In the genomic region with DNA sequence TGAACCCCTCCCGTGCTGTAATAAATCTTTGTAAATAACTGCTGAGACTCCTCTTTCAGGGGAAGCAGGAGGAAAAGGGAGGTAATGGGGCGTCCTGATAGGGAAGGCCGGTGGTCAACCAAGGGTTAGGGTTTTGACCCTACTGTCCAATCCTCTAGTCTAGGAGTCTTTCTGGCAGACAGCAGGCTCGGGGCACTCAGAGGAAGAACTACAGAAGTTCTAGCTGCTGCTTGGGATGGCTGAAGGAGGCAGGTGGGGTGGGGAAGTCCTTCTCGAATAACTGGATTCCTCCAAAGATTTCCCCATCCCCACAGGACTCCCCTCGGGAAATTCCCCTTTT, we compare ENCODE assay signal across 8 cellular contexts. TPM values are rescaled to one million over a fixed set of nuclear protein-coding genes. Genes with fewer than 3 reads are reported as not detected.
DNase-seq lines count a peak whose midpoint lies in the region; ATAC-seq and TF ChIP-seq lines count a peak whose summit lies in the region.

No MANE protein-coding gene starts in this region.

- H3K4me3 ChIP-seq in Panc1 (ENCODE audit: low read depth in 2 of 2, low read length in 2 of 2) (peak overlapping the region; percentile 83), esophagus muscularis mucosa (peak overlapping the region; percentile 78 to 95 (median 90))

- CTCF ChIA-PET in Panc1 (lab: Charles Lee), result no interaction called here

- no peaks in the 10 kb centered on the region for H3K9me3 Mint-ChIP-seq in activated naive CD4-positive, alpha-beta T cell treated with anti-CD3 and anti-CD28 coated beads, Interleukin-2, amount 50 U/mL, for 24 hours

- H3K9me3 ChIP-seq in Panc1 (ENCODE audit: control insufficient read depth, insufficient read depth, low read depth, low read length), result no peaks in the 10 kb centered on the region
- H3K9me3 ChIP-seq in esophagus muscularis mucosa, result no peaks in the 10 kb centered on the region

- no peak for DNase-seq in activated naive CD4-positive, alpha-beta T cell treated with Interleukin-2 at 50 U/mL for 16 hours
- DNase-seq in Panc1 (ENCODE audit: low read depth, low spot score) (no peak), esophagus muscularis mucosa (ENCODE audit: extremely low spot score) (no peak), sciatic nerve (ENCODE audit: low spot score) (no peak), NCI-H510A (lab: John Stamatoyannopoulos, UW) (no peak), NCI-H446 treated with DMSO at 0.1 percent for 48 hours (lab: John Stamatoyannopoulos, UW) (no peak), HuH-7.5 (ENCODE audit: low spot score) (no peak)

- TF ChIP-seq POLR2A in esophagus muscularis mucosa (IDR thresholded peaks at IDR 0.05; ENCODE audit: low read depth), result no peak

- no peak for TF ChIP-seq EP300 in esophagus muscularis mucosa (IDR thresholded peaks at IDR 0.05)

- no TSS peak for BruUV-seq in Panc1 (replicated peaks; lab: Mats Ljungman, UMichigan)

- H3K36me3 ChIP-seq in Panc1 (ENCODE audit: control insufficient read depth, insufficient read depth, low read length) (peaks cover 3% of the 10 kb centered on the region; the same call in 1 of the 2 replicates), esophagus muscularis mucosa (no peaks in the 10 kb centered on the region)

- H3K4me1 Mint-ChIP-seq in activated naive CD4-positive, alpha-beta T cell treated with anti-CD3 and anti-CD28 coated beads, Interleukin-2, amount 50 U/mL, for 24 hours, result peaks cover 56% of the 10 kb centered on the region

- POLR2A ChIA-PET in Panc1 (lab: Charles Lee), result no interaction called here

- intact Hi-C loops in Panc1 (cut with micrococcal nuclease; ENCODE audit: unreplicated experiment), result no loop called here
- intact Hi-C loops in esophagus muscularis mucosa (cut with DNase I), result loop anchor here (5.0 kb wide), 2 partner anchors 91 to 116 kb away; no protein-coding TSS in a partner anchor
- intact Hi-C loops in sciatic nerve (cut with DNase I), result no loop called here

- peak; percentile 15 for ATAC-seq in Panc1
- peak; percentile 3 for ATAC-seq in sciatic nerve

- H3K27ac ChIP-seq in Panc1 (ENCODE audit: low read length) (peak overlapping the region; percentile 91), esophagus muscularis mucosa (replicated peaks in 1 of 4) (peak overlapping the region; percentile 83 to 90 (median 89))

- H3K4me3 Mint-ChIP-seq in activated naive CD4-positive, alpha-beta T cell treated with anti-CD3 and anti-CD28 coated beads, Interleukin-2, amount 50 U/mL, for 24 hours, result peak overlapping the region; percentile 98

- peak overlapping the region; percentile 86 for H3K27ac Mint-ChIP-seq in activated naive CD4-positive, alpha-beta T cell treated with anti-CD3 and anti-CD28 coated beads, Interleukin-2, amount 50 U/mL, for 24 hours

- H3K27me3 Mint-ChIP-seq in activated naive CD4-positive, alpha-beta T cell treated with anti-CD3 and anti-CD28 coated beads, Interleukin-2, amount 50 U/mL, for 24 hours, result no peaks in the 10 kb centered on the region

- in situ Hi-C loops in Panc1 (cut with HindIII; ENCODE audit: low pct_unique_long_range_greater_than_20kb, low sequenced_read_pairs), result no loop called here

- peaks cover 58% of the 10 kb centered on the region for H3K4me1 ChIP-seq in Panc1 (ENCODE audit: control insufficient read depth, insufficient read depth, low read length)
- peaks cover 49 to 69% (median 60%) of the 10 kb centered on the region in 4 donors for H3K4me1 ChIP-seq in esophagus muscularis mucosa

- TF ChIP-seq CTCF in Panc1 (IDR thresholded peaks at IDR 0.05) (no peak), esophagus muscularis mucosa (IDR thresholded peaks at IDR 0.05) (no peak)

- H3K27me3 ChIP-seq in Panc1 (ENCODE audit: control insufficient read depth, insufficient read depth, low read length) (no peaks in the 10 kb centered on the region), esophagus muscularis mucosa (peaks cover 0 to 12% (median 0%) of the 10 kb centered on the region in 4 donors)

- WGBS in esophagus muscularis mucosa, result 17% methylated on average over 6 of the region's 6 CpGs

- H3K36me3 Mint-ChIP-seq in activated naive CD4-positive, alpha-beta T cell treated with anti-CD3 and anti-CD28 coated beads, Interleukin-2, amount 50 U/mL, for 24 hours, result peaks cover 4% of the 10 kb centered on the region

RNA-seq across cellular contexts. Expression of a gene that starts 0.4 kb away (rescaled TPM):
- total RNA-seq in Panc1 (2021; ENCODE audit: unreplicated experiment) (44.8 TPM), esophagus muscularis mucosa (10 to 100 TPM; 27.5 to 47.3 (median 38.6) TPM), sciatic nerve (81.8 TPM)
- polyA plus RNA-seq in Panc1 (2012; ENCODE audit: insufficient read length), result 61.7 TPM

RNA-seq across cellular contexts. Expression of a gene that starts 9.8 kb away (rescaled TPM):
- total RNA-seq in Panc1 (2021; ENCODE audit: unreplicated experiment), result 45.7 TPM
- polyA plus RNA-seq in Panc1 (2012; ENCODE audit: insufficient read length), result 80.3 TPM
- 10 to 100 TPM in 2 of 4 donors, 1 to 10 TPM in 2; 4.9 to 14.8 (median 9.8) TPM for total RNA-seq in esophagus muscularis mucosa
- 3.3 TPM for total RNA-seq in sciatic nerve

RNA-seq across cellular contexts. Expression of a gene that starts 28.6 kb away (rescaled TPM):
- total RNA-seq in Panc1 (2021; ENCODE audit: unreplicated experiment) (1.6 TPM), esophagus muscularis mucosa (1 to 10 TPM in 3 of 4 donors, under 1 TPM in 1; 0.99 to 2.1 (median 1.3) TPM), sciatic nerve (2.0 TPM)
- polyA plus RNA-seq in Panc1 (2012; ENCODE audit: insufficient read length), result 3.1 TPM

RNA-seq across cellular contexts. Expression of a gene that starts 28.8 kb away (rescaled TPM):
- not detected for total RNA-seq in Panc1 (2021; ENCODE audit: unreplicated experiment)
- not detected for polyA plus RNA-seq in Panc1 (2012; ENCODE audit: insufficient read length)
- total RNA-seq in esophagus muscularis mucosa, result not detected
- not detected for total RNA-seq in sciatic nerve

RNA-seq across cellular contexts. Expression of a gene that starts 31.7 kb away (rescaled TPM):
- total RNA-seq in Panc1 (2021; ENCODE audit: unreplicated experiment) (2.4 TPM), esophagus muscularis mucosa (10 to 100 TPM in 3 of 4 donors, 1 to 10 TPM in 1; 9.4 to 14.3 (median 10.6) TPM), sciatic nerve (1.3 TPM)
- 4.6 TPM for polyA plus RNA-seq in Panc1 (2012; ENCODE audit: insufficient read length)
